ENCODE assay signal across 9 cellular contexts in the genomic region with DNA sequence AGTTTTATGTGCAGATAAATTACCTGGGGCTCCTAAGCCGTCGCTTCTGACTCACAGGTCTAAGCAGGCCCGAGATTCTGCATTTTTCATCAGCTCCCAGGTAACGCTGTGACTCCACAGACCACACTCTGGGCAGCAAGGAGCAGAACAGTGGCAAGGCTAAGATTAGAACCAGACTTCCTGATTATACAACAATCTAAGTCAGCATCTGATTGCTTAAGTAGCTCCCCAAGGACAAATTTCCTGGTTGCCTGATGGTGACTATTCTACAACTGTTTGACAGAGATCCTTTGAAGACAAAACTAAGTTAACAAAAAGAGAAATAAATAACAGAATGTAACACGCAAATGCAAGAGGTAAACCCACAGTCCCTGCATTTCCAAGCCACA.
DNase-seq lines count a peak whose midpoint lies in the region; ATAC-seq and TF ChIP-seq lines count a peak whose summit lies in the region.
"Had no signal": no experiment of that assay in that cellular context is flagged by ENCODE, and none has a peak within 500 bp of the region (broad histone marks: within the 10 kb centered on the region; RNA-seq: fewer than 3 reads in every experiment).

No MANE protein-coding gene starts in this region.

- H3K79me1 ChIP-seq in IMR-90 (ENCODE audit: low read depth in 1 of 2, low read length in 2 of 2) = peaks cover 37 to 81% of the 10 kb centered on the region in 2 experiments

- CTCF ChIA-PET in IMR-90 (lab: Yijun Ruan, JAX) (interaction anchor here (0.8 kb wide), 2 partner anchors 60 to 70 kb away, joined by 3 read pairs; no protein-coding TSS in a partner anchor), mammary epithelial cell (lab: Charles Lee; ENCODE audit: low non-redundant PET) (interaction anchor here (0.5 kb wide), 1 partner anchor 32 kb away, joined by 4 read pairs; no protein-coding TSS in a partner anchor)

- H2BK20ac ChIP-seq in IMR-90 (ENCODE audit: low read depth, low read length) = no peak overlapping the region

- POLR2A ChIA-PET in IMR-90 (lab: Charles Lee; ENCODE audit: unreplicated experiment) = interaction anchor here (0.6 kb wide), 1 partner anchor 60 kb away, joined by 3 read pairs; no protein-coding TSS in a partner anchor

- H3K4me1 ChIP-seq in IMR-90 (ENCODE audit: control insufficient read depth, insufficient read depth, low read length) (peaks cover 37% of the 10 kb centered on the region), mammary epithelial cell (ENCODE audit: insufficient read depth, low read length) (peaks cover 55% of the 10 kb centered on the region), thyroid gland (peaks cover 56 to 70% of the 10 kb centered on the region in 2 donors)

- H4K20me1 ChIP-seq in IMR-90 (ENCODE audit: insufficient read depth, low read length) (peaks cover 50% of the 10 kb centered on the region), mammary epithelial cell (ENCODE audit: insufficient read depth, low read length) (no peaks in the 10 kb centered on the region)

- H3K4me2 ChIP-seq in IMR-90 (ENCODE audit: low read depth, low read length) = peak overlapping the region; percentile 67
- peak overlapping the region; percentile 54 for H3K4me2 ChIP-seq in mammary epithelial cell (ENCODE audit: insufficient read depth, low read depth, low read length)

- H3K79me2 ChIP-seq in mammary epithelial cell (ENCODE audit: insufficient read depth, low read length) = peaks cover 74% of the 10 kb centered on the region

- no peaks in the 10 kb centered on the region for H3K9me3 ChIP-seq in IMR-90 (ENCODE audit: control insufficient read depth, insufficient read depth, low read length)
- H3K9me3 ChIP-seq in mammary epithelial cell (replicated peaks; ENCODE audit: insufficient read depth, low read length) = no peaks in the 10 kb centered on the region
- no peaks in the 10 kb centered on the region for H3K9me3 ChIP-seq in thyroid gland

- H2AK9ac ChIP-seq in IMR-90 (replicated peaks; ENCODE audit: low read depth, low read length, poor library complexity) = no peak overlapping the region

- WGBS in IMR-90 (ENCODE audit: extremely low coverage in 2 of 2, insufficient read length in 1 of 2), 2 experiments = no CpG with 5 or more reads among the region's 5 CpGs
- 0% methylated on average over 5 of the region's 5 CpGs for WGBS in mammary epithelial cell (ENCODE audit: low coverage, missing lambda C conversion rate)
- 81 to 83% methylated on average over 5 of the region's 5 CpGs for WGBS in thyroid gland, 2 donors

- dilution Hi-C loops in IMR-90 (cut with HindIII; ENCODE audit: low sequenced_read_pairs, unreplicated experiment) (no loop called here), mammary epithelial cell (cut with HindIII; ENCODE audit: low sequenced_read_pairs) (loop anchor here (5.0 kb wide), 1 partner anchor 64 kb away; no protein-coding TSS in a partner anchor)

- peak overlapping the region; percentile 0 to 54; a peak in 3 of 4 replicates for H4K8ac ChIP-seq in IMR-90 (ENCODE audit: low read depth in 2 of 2, low read length in 2 of 2)

- no peak overlapping the region for H2AFZ ChIP-seq in IMR-90 (replicated peaks; ENCODE audit: low read length, poor library complexity)
- H2AFZ ChIP-seq in mammary epithelial cell (ENCODE audit: low read depth, low read length) = peak overlapping the region; percentile 24

- peak overlapping the region; percentile 0; the same call in 1 of the 2 replicates for H3K14ac ChIP-seq in IMR-90 (replicated peaks; ENCODE audit: low read depth, low read length)

- H3K9ac ChIP-seq in IMR-90 (ENCODE audit: low read depth, low read length) (no peak overlapping the region), mammary epithelial cell (ENCODE audit: insufficient read depth, low read length) (peak overlapping the region; percentile 51)

- peak overlapping the region; percentile 46 for H3K27ac ChIP-seq in IMR-90 (ENCODE audit: insufficient read depth, low read length)
- peak overlapping the region; percentile 60 for H3K27ac ChIP-seq in mammary epithelial cell (ENCODE audit: insufficient read depth, low read depth, low read length)
- peak overlapping the region; percentile 19 to 86 (median 77) for H3K27ac ChIP-seq in thyroid gland

- H3K27me3 ChIP-seq in IMR-90 (ENCODE audit: control insufficient read depth, insufficient read depth, low read length) (no peaks in the 10 kb centered on the region), mammary epithelial cell (ENCODE audit: insufficient read depth, low read length) (no peaks in the 10 kb centered on the region), thyroid gland (no peaks in the 10 kb centered on the region)

- TF ChIP-seq RAD21 in IMR-90 (IDR thresholded peaks at IDR 0.05; ENCODE audit: low read length) = no peak

- BruUV-seq in IMR-90 (replicated peaks; lab: Mats Ljungman, UMichigan) (no TSS peak), mammary epithelial cell (replicated peaks; lab: Mats Ljungman, UMichigan) (no TSS peak)

- H3K4me3 ChIP-seq in IMR-90 (ENCODE audit: insufficient read depth, low read depth, low read length) = no peak overlapping the region
- peak overlapping the region in 1 of 3 experiments; percentile 23 for H3K4me3 ChIP-seq in mammary epithelial cell (replicated peaks in 1 of 3; ENCODE audit: insufficient read depth in 1 of 3, low read depth in 2 of 3, low read length in 3 of 3)
- H3K4me3 ChIP-seq in thyroid gland (replicated peaks in 1 of 3) = no peak overlapping the region

- intact Hi-C loops in IMR-90 (cut with micrococcal nuclease) (no loop called here), mammary epithelial cell (cut with micrococcal nuclease) (loop anchor here (1.0 to 2.0 kb wide), 2 partner anchors 58 to 67 kb away; no protein-coding TSS in a partner anchor), thyroid gland (cut with DNase I) (no loop called here)

- H3K36me3 ChIP-seq in IMR-90 (ENCODE audit: control insufficient read depth, insufficient read depth, low read length) (peaks cover 2% of the 10 kb centered on the region), mammary epithelial cell (ENCODE audit: insufficient read depth, low read length) (no peaks in the 10 kb centered on the region), thyroid gland (no peaks in the 10 kb centered on the region)

- H3K9me1 ChIP-seq in IMR-90 (ENCODE audit: insufficient read depth, low read length) = peaks cover 48% of the 10 kb centered on the region

- H2BK5ac ChIP-seq in IMR-90 (ENCODE audit: low read depth, low read length, poor library complexity, severe bottlenecking) = peak overlapping the region; percentile 81

- peak overlapping the region; percentile 15; the same call in 1 of the 2 replicates for H4K5ac ChIP-seq in IMR-90 (ENCODE audit: low read depth, low read length)

- DNase-seq in IMR-90 = peak; percentile 77
- peak; percentile 90 for DNase-seq in mammary epithelial cell
- no peak for DNase-seq in left lobe of liver (ENCODE audit: low spot score)
- DNase-seq in thyroid gland = no peak
- no peak for DNase-seq in cerebellum (ENCODE audit: low spot score)
- DNase-seq in HuH-7 (ENCODE audit: low spot score) = no peak
- no peak for DNase-seq in iPS-NIHi11 (ENCODE audit: low spot score)
- DNase-seq: activated CD8-positive, alpha-beta memory T cell treated with anti-CD3 and anti-CD28 coated beads, Interleukin-2, amount 50 U/mL, for 48 hours; NCI-H187 treated with DMSO at 0.1 percent for 48 hours had no signal

- H3K56ac ChIP-seq in IMR-90 (ENCODE audit: extremely low read depth, insufficient read depth, low read length) = peak overlapping the region; percentile 7; the same call in 1 of the 2 replicates

- peak; percentile 30 for ATAC-seq in IMR-90 (ENCODE audit: low read depth)
- ATAC-seq in left lobe of liver = peak; percentile 31

- no peak for TF ChIP-seq POLR2A in IMR-90 (IDR thresholded peaks at IDR 0.05; ENCODE audit: low read depth, low read length)
- no peak for TF ChIP-seq POLR2A in thyroid gland (IDR thresholded peaks at IDR 0.05)

- no peak overlapping the region for H2BK15ac ChIP-seq in IMR-90 (ENCODE audit: low read depth, low read length)

- H4K91ac ChIP-seq in IMR-90 (ENCODE audit: insufficient read depth, low read depth, low read length) = 0 out of 2 replicates have a peak overlapping the region, but pooled peaks have one; percentile 12

- peak overlapping the region; percentile 9; the same call in 1 of the 2 replicates for H2AK5ac ChIP-seq in IMR-90 (ENCODE audit: low read depth, low read length)

- H3K18ac ChIP-seq in IMR-90 (ENCODE audit: low read depth, low read length) = peak overlapping the region; percentile 66; the same call in 1 of the 2 replicates

- H3K4ac ChIP-seq in IMR-90 (ENCODE audit: low read depth, low read length) = peak overlapping the region; percentile 58

- H2BK120ac ChIP-seq in IMR-90 (ENCODE audit: low read depth, low read length) = peak overlapping the region; percentile 64; the same call in 1 of the 2 replicates

- TF ChIP-seq CTCF in IMR-90 (conservative IDR thresholded peaks at IDR 0.05; ENCODE audit: low read depth, low read length) = no peak
- TF ChIP-seq CTCF in mammary epithelial cell (conservative IDR thresholded peaks at IDR 0.05 in 1 of 2, IDR thresholded peaks at IDR 0.05 in 1 of 2; ENCODE audit: extremely low read depth in 1 of 2, insufficient read depth in 1 of 2, low read depth in 1 of 2, low read length in 2 of 2) = no peak
- TF ChIP-seq CTCF in thyroid gland (IDR thresholded peaks at IDR 0.05) = no peak

- H3K23ac ChIP-seq in IMR-90 (ENCODE audit: low read depth, low read length) = peak overlapping the region; percentile 11; the same call in 1 of the 2 replicates

- in situ Hi-C loops in IMR-90 (cut with MboI; ENCODE audit: low sequenced_read_pairs) (no loop called here), mammary epithelial cell (cut with MboI; ENCODE audit: low sequenced_read_pairs in 2 of 2) (no loop called here)

TF ChIP-seq in IMR-90, 13 proteins besides CTCF, POLR2A, EP300 and RAD21:
- TF ChIP-seq CEBPB (IDR thresholded peaks at IDR 0.05; ENCODE audit: low read depth, low read length) (peak; percentile 85), SMC3 (IDR thresholded peaks at IDR 0.05; ENCODE audit: low read depth, low read length) (no peak)

Comparison
In these comparisons a context has a peak if more than half of its experiments do, and no peak if none do; other contexts are left out.
1. DNase-seq: peak in IMR-90 (single experiment) and mammary epithelial cell (single experiment); none in left lobe of liver (single experiment), thyroid gland (0 of 2), cerebellum (single experiment), HuH-7 (single experiment) and iPS-NIHi11 (single experiment).
2. Peak in every context shown above with its lines, with median percentiles within 50 percentile points of each other: H3K27ac ChIP-seq.